ENCODE assay signal across 19 cellular contexts in genomic region chr2:64210816-64211215, GRCh38.
DNase-seq lines count a peak whose midpoint lies in the region; ATAC-seq lines count a peak whose summit lies in the region.
"Had no signal": no experiment of that assay in that cellular context is flagged by ENCODE, and none has a peak within 500 bp of the region (broad histone marks: within the 10 kb centered on the region; RNA-seq: fewer than 3 reads in every experiment).

No MANE protein-coding gene starts in this region.

- peak overlapping the region in 1 of 2 experiments; percentile 55 for H3K18ac ChIP-seq in mesenchymal stem cell (ENCODE audit: low read depth in 1 of 2, low read length in 2 of 2)

- peaks cover 5% of the 10 kb centered on the region for H3K4me1 ChIP-seq in mesenchymal stem cell (ENCODE audit: control insufficient read depth, insufficient read depth, low read depth, low read length)
- H3K4me1 ChIP-seq: testis had no signal

- intact Hi-C loops in Right ventricle myocardium inferior (cut with DNase I): no loop called here

- no peaks in the 10 kb centered on the region for H3K9me3 Mint-ChIP-seq in stimulated activated naive CD8-positive, alpha-beta T cell treated with anti-CD3 and anti-CD28 coated beads, Interleukin-15, Interleukin-2, amounts not matched to agents 100 ng/mL and 50 ng/mL, for 24 hours
- peaks cover 0 to 5% of the 10 kb centered on the region in 2 donors for H3K9me3 Mint-ChIP-seq in stimulated activated naive CD8-positive, alpha-beta T cell treated with anti-CD3 and anti-CD28 coated beads, Interleukin-15, amount 100 ng/mL, for 72 hours
- H3K9me3 Mint-ChIP-seq in activated naive CD8-positive, alpha-beta T cell treated with anti-CD3 and anti-CD28 coated beads for 36 hours: peaks cover 2% of the 10 kb centered on the region
- H3K9me3 Mint-ChIP-seq: nephron progenitor cell had no signal

- no peak overlapping the region for H2BK12ac ChIP-seq in mesenchymal stem cell (ENCODE audit: low read length in 2 of 2)

- no peak for DNase-seq in stimulated activated naive CD8-positive, alpha-beta T cell treated with anti-CD3 and anti-CD28 coated beads, Interleukin-15, amount 100 ng/mL, for 72 hours
- no peak for DNase-seq in activated naive CD8-positive, alpha-beta T cell treated with anti-CD3 and anti-CD28 coated beads for 36 hours
- DNase-seq in mesenchymal stem cell (no peak), NCI-H510A (lab: John Stamatoyannopoulos, UW) (no peak), Right ventricle myocardium inferior (ENCODE audit: missing footprints) (no peak), G401 (ENCODE audit: low spot score) (no peak)
- DNase-seq: activated naive CD4-positive, alpha-beta T cell; effector CD8-positive, alpha-beta T cell; Karpas-422; left ventricle myocardium inferior; NCI-H1436 treated with DMSO at 0.1 percent for 48 hours; NCI-H446 treated with DMSO at 0.1 percent for 48 hours; nephron progenitor cell; retina; testis had no signal

- H2AK5ac ChIP-seq in mesenchymal stem cell (ENCODE audit: low read length, severe bottlenecking): no peak overlapping the region

- H2AFZ ChIP-seq in mesenchymal stem cell (ENCODE audit: low read depth, low read length): no peak overlapping the region

- no peak overlapping the region for H3K4ac ChIP-seq in mesenchymal stem cell (ENCODE audit: low read depth in 1 of 2, low read length in 2 of 2)

- no peak overlapping the region for H3K4me2 ChIP-seq in mesenchymal stem cell (ENCODE audit: low read length, poor library complexity, severe bottlenecking)

- no peak overlapping the region for H2BK15ac ChIP-seq in mesenchymal stem cell (ENCODE audit: low read depth, poor library complexity, severe bottlenecking)

- in situ Hi-C loops in G401 (cut with HindIII; ENCODE audit: low sequenced_read_pairs): no loop called here

- no peaks in the 10 kb centered on the region for H3K79me1 ChIP-seq in mesenchymal stem cell (replicated peaks; ENCODE audit: low read length, poor library complexity, severe bottlenecking)

- no peak overlapping the region for H2BK5ac ChIP-seq in mesenchymal stem cell (ENCODE audit: low read depth, low read length, poor library complexity, severe bottlenecking)

- no peak overlapping the region for H4K8ac ChIP-seq in mesenchymal stem cell (ENCODE audit: low read length)

- H3K27ac ChIP-seq in mesenchymal stem cell (ENCODE audit: low read length, poor library complexity, severe bottlenecking): no peak overlapping the region
- H3K27ac ChIP-seq: left ventricle myocardium inferior, SJSA1, testis had no signal

- no peak overlapping the region for H3K4me3 ChIP-seq in mesenchymal stem cell (ENCODE audit: insufficient read depth in 1 of 2, low read depth in 1 of 2, low read length in 2 of 2)
- H3K4me3 ChIP-seq: left ventricle myocardium inferior, SJSA1, testis had no signal

- no peak overlapping the region for H3K4me3 Mint-ChIP-seq in stimulated activated naive CD8-positive, alpha-beta T cell treated with anti-CD3 and anti-CD28 coated beads, Interleukin-15, Interleukin-2, amounts not matched to agents 100 ng/mL and 50 ng/mL, for 24 hours
- no peak overlapping the region for H3K4me3 Mint-ChIP-seq in stimulated activated naive CD8-positive, alpha-beta T cell treated with anti-CD3 and anti-CD28 coated beads, Interleukin-15, amount 100 ng/mL, for 72 hours
- H3K4me3 Mint-ChIP-seq in activated naive CD8-positive, alpha-beta T cell treated with anti-CD3 and anti-CD28 coated beads for 36 hours: no peak overlapping the region
- H3K4me3 Mint-ChIP-seq: B cell, nephron progenitor cell had no signal

- H3K27ac Mint-ChIP-seq in stimulated activated naive CD8-positive, alpha-beta T cell treated with anti-CD3 and anti-CD28 coated beads, Interleukin-15, Interleukin-2, amounts not matched to agents 100 ng/mL and 50 ng/mL, for 24 hours: peak overlapping the region; percentile 69
- no peak overlapping the region for H3K27ac Mint-ChIP-seq in stimulated activated naive CD8-positive, alpha-beta T cell treated with anti-CD3 and anti-CD28 coated beads, Interleukin-15, amount 100 ng/mL, for 72 hours
- peak overlapping the region; percentile 5 for H3K27ac Mint-ChIP-seq in activated naive CD8-positive, alpha-beta T cell treated with anti-CD3 and anti-CD28 coated beads for 36 hours
- H3K27ac Mint-ChIP-seq: nephron progenitor cell had no signal

- no peaks in the 10 kb centered on the region for H3K36me3 Mint-ChIP-seq in stimulated activated naive CD8-positive, alpha-beta T cell treated with anti-CD3 and anti-CD28 coated beads, Interleukin-15, Interleukin-2, amounts not matched to agents 100 ng/mL and 50 ng/mL, for 24 hours (ENCODE audit: low read depth)
- H3K36me3 Mint-ChIP-seq in activated naive CD8-positive, alpha-beta T cell treated with anti-CD3 and anti-CD28 coated beads for 36 hours: peaks cover 2% of the 10 kb centered on the region

- no peaks in the 10 kb centered on the region for H3K27me3 ChIP-seq in mesenchymal stem cell (ENCODE audit: control insufficient read depth in 1 of 2, insufficient read depth in 1 of 2, low read length in 2 of 2)
- H3K27me3 ChIP-seq: SJSA1, testis had no signal

- H4K91ac ChIP-seq in mesenchymal stem cell (ENCODE audit: low read length): peak overlapping the region; percentile 41

- H3K9me3 ChIP-seq in mesenchymal stem cell (ENCODE audit: control insufficient read depth, low read length): no peaks in the 10 kb centered on the region
- H3K9me3 ChIP-seq: left ventricle myocardium inferior, SJSA1, testis had no signal

- no peaks in the 10 kb centered on the region for H3K36me3 ChIP-seq in mesenchymal stem cell (ENCODE audit: control insufficient read depth in 1 of 2, insufficient read depth in 2 of 2, low read depth in 1 of 2, low read length in 2 of 2)
- H3K36me3 ChIP-seq: left ventricle myocardium inferior, SJSA1 had no signal

- no peaks in the 10 kb centered on the region for H3K27me3 Mint-ChIP-seq in stimulated activated naive CD8-positive, alpha-beta T cell treated with anti-CD3 and anti-CD28 coated beads, Interleukin-15, Interleukin-2, amounts not matched to agents 100 ng/mL and 50 ng/mL, for 24 hours
- H3K27me3 Mint-ChIP-seq in stimulated activated naive CD8-positive, alpha-beta T cell treated with anti-CD3 and anti-CD28 coated beads, Interleukin-15, amount 100 ng/mL, for 72 hours: no peaks in the 10 kb centered on the region
- no peaks in the 10 kb centered on the region for H3K27me3 Mint-ChIP-seq in activated naive CD8-positive, alpha-beta T cell treated with anti-CD3 and anti-CD28 coated beads for 36 hours
- H3K27me3 Mint-ChIP-seq: B cell had no signal

- 98% methylated on average over 3 of the region's 3 CpGs for WGBS in mesenchymal stem cell

- ATAC-seq in stimulated activated naive CD8-positive, alpha-beta T cell treated with anti-CD3 and anti-CD28 coated beads, Interleukin-15, amount 100 ng/mL, for 72 hours: no peak
- no peak for ATAC-seq in Right ventricle myocardium inferior
- no peak for ATAC-seq in HG03378 (IDR thresholded peaks at IDR 0.05; ENCODE audit: unreplicated experiment)

- peaks cover 93% of the 10 kb centered on the region for H3K4me1 Mint-ChIP-seq in stimulated activated naive CD8-positive, alpha-beta T cell treated with anti-CD3 and anti-CD28 coated beads, Interleukin-15, Interleukin-2, amounts not matched to agents 100 ng/mL and 50 ng/mL, for 24 hours (ENCODE audit: low read depth)
- peaks cover 91% of the 10 kb centered on the region for H3K4me1 Mint-ChIP-seq in stimulated activated naive CD8-positive, alpha-beta T cell treated with anti-CD3 and anti-CD28 coated beads, Interleukin-15, amount 100 ng/mL, for 72 hours
- H3K4me1 Mint-ChIP-seq in activated naive CD8-positive, alpha-beta T cell treated with anti-CD3 and anti-CD28 coated beads for 36 hours: peaks cover 75% of the 10 kb centered on the region

- no peak overlapping the region for H3K23ac ChIP-seq in mesenchymal stem cell (ENCODE audit: low read length in 2 of 2)

- H3K14ac ChIP-seq in mesenchymal stem cell (ENCODE audit: low read length in 2 of 2): no peak overlapping the region

- H2BK120ac ChIP-seq in mesenchymal stem cell (ENCODE audit: low read depth, low read length): no peak overlapping the region

- no peak overlapping the region for H3K9ac ChIP-seq in mesenchymal stem cell (ENCODE audit: low read length)

Comparison
In these comparisons a context has a peak if more than half of its experiments do, and no peak if none do; other contexts are left out.
1. H3K27ac Mint-ChIP-seq: peak in stimulated activated naive CD8-positive, alpha-beta T cell treated with anti-CD3 and anti-CD28 coated beads, Interleukin-15, Interleukin-2, amounts not matched to agents 100 ng/mL and 50 ng/mL, for 24 hours (single experiment) and activated naive CD8-positive, alpha-beta T cell treated with anti-CD3 and anti-CD28 coated beads for 36 hours (single experiment); none in stimulated activated naive CD8-positive, alpha-beta T cell treated with anti-CD3 and anti-CD28 coated beads, Interleukin-15, amount 100 ng/mL, for 72 hours (0 of 2).